Comparison of ENCODE assay signal across 12 cellular contexts in genomic region chr22:46050916-46051614, GRCh38.
DNase-seq lines count a peak whose midpoint lies in the region; ATAC-seq and TF ChIP-seq lines count a peak whose summit lies in the region.
"Had no signal": no experiment of that assay in that cellular context is flagged by ENCODE, and none has a peak within 500 bp of the region (broad histone marks: within the 10 kb centered on the region; RNA-seq: fewer than 3 reads in every experiment).

No MANE protein-coding gene starts in this region.

- H3K4me1 ChIP-seq in left ventricle myocardium inferior, result peaks cover 98% of the 10 kb centered on the region

- POLR2A ChIA-PET in CD4-positive, alpha-beta T cell (lab: Charles Lee), result interaction anchor here (0.8 to 5.7 kb wide), 3 partner anchors 16 to 21 kb away, joined by 3 to 102 read pairs (median 26); no protein-coding TSS in a partner anchor

- H3K27me3 Mint-ChIP-seq in CD4-positive, alpha-beta T cell, result no peaks in the 10 kb centered on the region
- H3K27me3 Mint-ChIP-seq in activated T-helper 1 cell treated with anti-CD3 and anti-CD28 coated beads, Interleukin-12 subunit alpha, Interleukin-12 subunit beta, Interleukin-2, Interleukin-4 antibody, amounts not matched to agents 30 ng/mL and 10 ng/mL and 1 ng/mL, durations not matched to agents 14 hours and 24 hours and 36 hours (ENCODE audit: insufficient read depth), result peaks cover 4% of the 10 kb centered on the region

- CTCF ChIA-PET in CD4-positive, alpha-beta T cell (lab: Charles Lee), result interaction anchor here (2.4 to 4.0 kb wide), 2 partner anchors 14 to 45 kb away, joined by 10 to 12 read pairs; no protein-coding TSS in a partner anchor

- intact Hi-C loops in CD4-positive, alpha-beta T cell (cut with DNase I, micrococcal nuclease), result loop anchor here in 1 of 2 experiments (5.0 to 10.0 kb wide), 3 partner anchors 66 to 806 kb away; partner anchors contain the start of gene KIAA0930
- intact Hi-C loops in activated T-helper 1 cell treated with anti-CD3 and anti-CD28 coated beads, Interleukin-12 subunit alpha, Interleukin-12 subunit beta, Interleukin-2, Interleukin-4 antibody, amounts not matched to agents 30 ng/mL and 10 ng/mL and 1 ng/mL, durations not matched to agents 14 hours and 24 hours and 36 hours (cut with micrococcal nuclease), result no loop called here
- intact Hi-C loops in left ventricle myocardium inferior (cut with micrococcal nuclease) (no loop called here), posterior cingulate gyrus (cut with DNase I) (no loop called here)

- H3K27ac ChIP-seq in CD4-positive, alpha-beta T cell (ENCODE audit: low read depth, low read length), result peak overlapping the region; percentile 85
- H3K27ac ChIP-seq in left ventricle myocardium inferior (replicated peaks), result peak overlapping the region; percentile 100

- H3K9me3 Mint-ChIP-seq in CD4-positive, alpha-beta T cell, result no peaks in the 10 kb centered on the region
- no peaks in the 10 kb centered on the region for H3K9me3 Mint-ChIP-seq in activated T-helper 1 cell treated with anti-CD3 and anti-CD28 coated beads, Interleukin-12 subunit alpha, Interleukin-12 subunit beta, Interleukin-2, Interleukin-4 antibody, amounts not matched to agents 30 ng/mL and 10 ng/mL and 1 ng/mL, durations not matched to agents 14 hours and 24 hours and 36 hours

- H3K36me3 ChIP-seq in left ventricle myocardium inferior, result no peaks in the 10 kb centered on the region

- H3K9me3 ChIP-seq in CD4-positive, alpha-beta T cell (ENCODE audit: control insufficient read depth, low read length), result no peaks in the 10 kb centered on the region
- no peaks in the 10 kb centered on the region for H3K9me3 ChIP-seq in left ventricle myocardium inferior (replicated peaks)

- no peaks in the 10 kb centered on the region for H3K27me3 ChIP-seq in CD4-positive, alpha-beta T cell (ENCODE audit: control insufficient read depth, insufficient read depth, low read length)
- no peaks in the 10 kb centered on the region for H3K27me3 ChIP-seq in left ventricle myocardium inferior (ENCODE audit: low read depth)

- TF ChIP-seq CTCF in CD4-positive, alpha-beta T cell (IDR thresholded peaks at IDR 0.05), result no peak
- TF ChIP-seq CTCF in left ventricle myocardium inferior (IDR thresholded peaks at IDR 0.05; ENCODE audit: borderline replicate concordance), result no peak

- peak overlapping the region; percentile 98 for H3K27ac Mint-ChIP-seq in CD4-positive, alpha-beta T cell
- H3K27ac Mint-ChIP-seq in activated T-helper 1 cell treated with anti-CD3 and anti-CD28 coated beads, Interleukin-12 subunit alpha, Interleukin-12 subunit beta, Interleukin-2, Interleukin-4 antibody, amounts not matched to agents 30 ng/mL and 10 ng/mL and 1 ng/mL, durations not matched to agents 14 hours and 24 hours and 36 hours, result peak overlapping the region; percentile 15

- H3K4me3 ChIP-seq in left ventricle myocardium inferior, result no peak overlapping the region

- peak in 2 of 10 experiments; percentile 2 to 32 for DNase-seq in CD4-positive, alpha-beta T cell
- no peak for DNase-seq in activated T-helper 1 cell treated with anti-CD3 and anti-CD28 coated beads, Interleukin-12 subunit alpha, Interleukin-12 subunit beta, Interleukin-2, Interleukin-4 antibody, amounts not matched to agents 30 ng/mL and 10 ng/mL and 1 ng/mL, durations not matched to agents 14 hours and 24 hours and 36 hours (ENCODE audit: low spot score)
- peak; percentile 12 for DNase-seq in left ventricle myocardium inferior
- DNase-seq in posterior cingulate gyrus, result peak in 7 of 10 donors; percentile 5 to 76 (median 13)
- DNase-seq in amygdala (lab: John Stamatoyannopoulos, UW), result no peak
- DNase-seq in COR-L47 (lab: John Stamatoyannopoulos, UW), result no peak
- DNase-seq: activated CD8-positive, alpha-beta memory T cell treated with anti-CD3 and anti-CD28 coated beads for 24 hours; DMS153; effector CD8-positive, alpha-beta T cell; NCI-H1436 had no signal

- H3K36me3 Mint-ChIP-seq in CD4-positive, alpha-beta T cell (ENCODE audit: low read depth), result peaks cover 5% of the 10 kb centered on the region
- H3K36me3 Mint-ChIP-seq in activated T-helper 1 cell treated with anti-CD3 and anti-CD28 coated beads, Interleukin-12 subunit alpha, Interleukin-12 subunit beta, Interleukin-2, Interleukin-4 antibody, amounts not matched to agents 30 ng/mL and 10 ng/mL and 1 ng/mL, durations not matched to agents 14 hours and 24 hours and 36 hours (ENCODE audit: low read depth), result no peaks in the 10 kb centered on the region

- peaks cover 53% of the 10 kb centered on the region for H3K4me1 Mint-ChIP-seq in CD4-positive, alpha-beta T cell (ENCODE audit: low read depth)
- H3K4me1 Mint-ChIP-seq in activated T-helper 1 cell treated with anti-CD3 and anti-CD28 coated beads, Interleukin-12 subunit alpha, Interleukin-12 subunit beta, Interleukin-2, Interleukin-4 antibody, amounts not matched to agents 30 ng/mL and 10 ng/mL and 1 ng/mL, durations not matched to agents 14 hours and 24 hours and 36 hours (ENCODE audit: low read depth), result peaks cover 26% of the 10 kb centered on the region

- peak overlapping the region; percentile 68 for H3K4me3 Mint-ChIP-seq in CD4-positive, alpha-beta T cell
- H3K4me3 Mint-ChIP-seq in activated T-helper 1 cell treated with anti-CD3 and anti-CD28 coated beads, Interleukin-12 subunit alpha, Interleukin-12 subunit beta, Interleukin-2, Interleukin-4 antibody, amounts not matched to agents 30 ng/mL and 10 ng/mL and 1 ng/mL, durations not matched to agents 14 hours and 24 hours and 36 hours, result peak overlapping the region; percentile 92

- ATAC-seq in CD4-positive, alpha-beta T cell (ENCODE audit: poor library complexity), result no peak
- ATAC-seq in HG03457 (IDR thresholded peaks at IDR 0.05; ENCODE audit: unreplicated experiment), result no peak
- ATAC-seq in HG03159 (IDR thresholded peaks at IDR 0.05; ENCODE audit: unreplicated experiment), result no peak

Comparison
In these comparisons a context has a peak if more than half of its experiments do, and no peak if none do; other contexts are left out.
1. DNase-seq: peak in left ventricle myocardium inferior (single experiment) and posterior cingulate gyrus (7 of 10); none in activated T-helper 1 cell treated with anti-CD3 and anti-CD28 coated beads, Interleukin-12 subunit alpha, Interleukin-12 subunit beta, Interleukin-2, Interleukin-4 antibody, amounts not matched to agents 30 ng/mL and 10 ng/mL and 1 ng/mL, durations not matched to agents 14 hours and 24 hours and 36 hours (single experiment), amygdala (0 of 56) and COR-L47 (single experiment).